Comparison of ENCODE assay signal across 2 cellular contexts in genomic region chr1:215141460-215141859, GRCh38.
TF ChIP-seq lines count a peak whose summit lies in the region.

No MANE protein-coding gene starts in this region.

TF ChIP-seq in HepG2, 621 proteins besides CTCF, POLR2A, EP300 and RAD21:
- TF ChIP-seq SAFB2 (CRISPR knock-in tag; IDR thresholded peaks at IDR 0.05; ENCODE audit: borderline replicate concordance, low read depth) (no peak), TOE1 (CRISPR knock-in tag; IDR thresholded peaks at IDR 0.05) (no peak), KIAA2018 (CRISPR knock-in tag; IDR thresholded peaks at IDR 0.05; ENCODE audit: borderline replicate concordance) (no peak), ZFP1 (CRISPR knock-in tag; IDR thresholded peaks at IDR 0.05) (peak; percentile 96; the same call in 1 of the 2 replicates), ZNF761 (CRISPR knock-in tag; conservative IDR thresholded peaks at IDR 0.05) (no peak)

TF ChIP-seq in K562, 482 proteins besides CTCF, POLR2A, EP300 and RAD21:
- TF ChIP-seq NR4A1 (CRISPR knock-in tag; IDR thresholded peaks at IDR 0.05) (no peak), NR4A1 (tag; IDR thresholded peaks at IDR 0.05) (no peak), CBX8 (IDR thresholded peaks at IDR 0.05; ENCODE audit: borderline replicate concordance, extremely low read depth, low read depth, low read length, poor library complexity, severe bottlenecking) (no peak), ARID1B (IDR thresholded peaks at IDR 0.05) (no peak), ZFP1 (CRISPR knock-in tag; IDR thresholded peaks at IDR 0.05) (peak; percentile 92)
